24 cellular contexts compared by ENCODE assay signal in the genomic region with DNA sequence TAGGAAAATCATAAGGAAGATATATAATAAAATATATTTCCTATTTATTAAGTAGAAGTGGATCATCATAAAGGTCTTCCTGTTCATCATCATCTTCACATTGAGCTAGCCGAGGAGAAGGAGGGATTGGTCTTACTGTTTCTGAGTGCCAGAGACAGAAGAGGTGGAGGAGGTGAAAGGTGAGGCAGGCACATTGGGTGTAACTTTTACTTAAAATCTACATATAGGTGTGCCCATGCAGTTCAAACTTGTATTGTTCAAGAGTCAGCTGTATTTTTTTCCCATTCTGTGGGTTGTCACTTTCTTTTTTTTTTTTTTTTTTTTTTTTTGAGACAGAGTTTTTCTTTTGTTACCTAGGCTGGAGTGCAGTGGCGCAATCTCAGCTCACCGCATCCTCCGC.
"Had no signal": no experiment of that assay in that cellular context is flagged by ENCODE, and none has a peak within 500 bp of the region (broad histone marks: within the 10 kb centered on the region; RNA-seq: fewer than 3 reads in every experiment).

No MANE protein-coding gene starts in this region.

- H3K27ac Mint-ChIP-seq: T-cell had no signal

- DNase-seq: IMR-90, Kasumi-1, KG1, MM.1S, NCI-H1092 treated with DMSO at 0.1 percent for 48 hours, NCI-H1436 treated with DMSO at 0.1 percent for 48 hours, NCI-H1694, NCI-H187 treated with DMSO at 0.1 percent for 48 hours, NCI-H2029 treated with DMSO at 0.1 percent for 48 hours, NCI-H2171, NCI-H226, NCI-H446, NCI-H510A, NCI-H524 treated with DMSO at 0.1 percent for 48 hours, NCI-H69, NCI-H774, Right ventricle myocardium superior, RPMI8226, SIG-M5, SW 1271, T-cell had no signal

- H3K27ac ChIP-seq: SJSA1, SK-N-MC had no signal

- H3K9me3 ChIP-seq: SJSA1 had no signal

- H3K27me3 ChIP-seq: SJSA1 had no signal

- ATAC-seq: HepG2, T-cell had no signal

- H3K9me3 Mint-ChIP-seq: T-cell had no signal

- H3K27me3 Mint-ChIP-seq: T-cell had no signal

- H3K4me3 ChIP-seq: SJSA1, SK-N-MC had no signal

- H3K4me3 Mint-ChIP-seq: T-cell had no signal
